19 cellular contexts compared by ENCODE assay signal in the genomic region with DNA sequence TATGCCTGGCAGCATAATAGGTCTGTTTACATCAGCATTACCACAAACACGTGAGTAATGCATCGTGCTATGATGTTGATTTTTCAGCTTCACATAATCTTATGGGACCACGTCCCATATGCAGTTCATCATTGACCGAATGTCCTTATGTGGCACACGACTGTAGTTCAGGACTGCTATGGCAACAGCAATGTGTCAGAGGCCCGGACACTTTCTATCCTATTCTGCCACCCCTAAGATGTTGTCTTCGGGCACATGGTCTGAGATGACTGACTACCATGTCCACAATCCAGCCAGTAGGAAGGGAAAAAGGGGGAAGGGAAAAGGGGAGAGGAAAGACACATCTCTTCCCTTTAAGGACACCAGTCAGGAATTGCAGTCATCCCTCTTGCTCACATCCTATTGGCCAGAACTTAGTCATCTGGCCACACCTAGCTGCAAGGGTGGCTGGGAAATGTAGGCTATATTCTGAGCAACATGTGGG.
DNase-seq lines count a peak whose midpoint lies in the region; TF ChIP-seq lines count a peak whose summit lies in the region.
"Had no signal": no experiment of that assay in that cellular context is flagged by ENCODE, and none has a peak within 500 bp of the region (broad histone marks: within the 10 kb centered on the region; RNA-seq: fewer than 3 reads in every experiment).

No MANE protein-coding gene starts in this region.

- DNase-seq in AG08396 (ENCODE audit: low spot score) = peak; percentile 63
- peak; percentile 86 for DNase-seq in H4 (ENCODE audit: low spot score)
- peak; percentile 11 for DNase-seq in iPS DF 4.7 (ENCODE audit: extremely low read depth, low spot score)
- no peak for DNase-seq in mesothelial cell of epicardium (ENCODE audit: low spot score in 2 of 2, unreplicated experiment in 2 of 2)
- DNase-seq in activated T-cell treated with anti-CD3 and anti-CD28 coated beads, Interleukin-2, amount 50 U/mL, for 48 hours = no peak
- no peak for DNase-seq in inferior parietal cortex (ENCODE audit: extremely low spot score)
- no peak for DNase-seq in BE2C
- DNase-seq: activated CD8-positive, alpha-beta memory T cell treated with anti-CD3 and anti-CD28 coated beads for 24 hours; DMS 273 treated with DMSO at 0.1 percent for 48 hours; esophagus squamous epithelium; GOT3; KG1; NCI-H146; PC-9; stimulated activated CD4-positive, alpha-beta T cell treated with anti-CD3 and anti-CD28 coated beads, Interleukin-4, amount 100 ng/mL, for 24 hours had no signal

- H3K9me3 Mint-ChIP-seq in mesothelial cell of epicardium = peaks cover 6% of the 10 kb centered on the region

- H3K27me3 ChIP-seq in BE2C = no peaks in the 10 kb centered on the region
- H3K27me3 ChIP-seq: esophagus squamous epithelium, neutrophil, tibial nerve had no signal

- no peaks in the 10 kb centered on the region for H3K9me3 ChIP-seq in BE2C
- H3K9me3 ChIP-seq: esophagus squamous epithelium, neutrophil, tibial nerve had no signal

- H3K4me3 ChIP-seq in BE2C (ENCODE audit: low read depth, low read length) = no peak overlapping the region
- H3K4me3 ChIP-seq: esophagus squamous epithelium, PC-9, tibial nerve had no signal

- TF ChIP-seq CTCF in VCaP (conservative IDR thresholded peaks at IDR 0.05) (no peak), mesothelial cell of epicardium (IDR thresholded peaks at IDR 0.05; ENCODE audit: unreplicated experiment) (no peak), BE2C (IDR thresholded peaks at IDR 0.05; ENCODE audit: low read depth, low read length) (no peak)

- H3K36me3 Mint-ChIP-seq in mesothelial cell of epicardium = no peaks in the 10 kb centered on the region

- peaks cover 3% of the 10 kb centered on the region for H3K4me1 Mint-ChIP-seq in mesothelial cell of epicardium

- H3K36me3 ChIP-seq in BE2C = no peaks in the 10 kb centered on the region
- H3K36me3 ChIP-seq: esophagus squamous epithelium, neutrophil, tibial nerve had no signal

- no peak overlapping the region for H3K4me3 Mint-ChIP-seq in mesothelial cell of epicardium
- H3K4me3 Mint-ChIP-seq: B cell had no signal

- H3K27ac ChIP-seq in VCaP = peak overlapping the region; percentile 21; the same call in 1 of the 2 replicates
- H3K27ac ChIP-seq: esophagus squamous epithelium, neutrophil, PC-9, tibial nerve had no signal

- H3K27ac Mint-ChIP-seq in mesothelial cell of epicardium = no peak overlapping the region
- H3K27ac Mint-ChIP-seq: B cell had no signal

- H3K27me3 Mint-ChIP-seq in mesothelial cell of epicardium (ENCODE audit: low read depth) = no peaks in the 10 kb centered on the region

- H3K4me1 ChIP-seq in BE2C = no peaks in the 10 kb centered on the region
- H3K4me1 ChIP-seq: tibial nerve had no signal

Comparison
In these comparisons a context has a peak if more than half of its experiments do, and no peak if none do; other contexts are left out.
1. DNase-seq: peak in AG08396 (single experiment), H4 (single experiment) and iPS DF 4.7 (single experiment); none in mesothelial cell of epicardium (0 of 2), activated T-cell treated with anti-CD3 and anti-CD28 coated beads, Interleukin-2, amount 50 U/mL, for 48 hours (0 of 2), inferior parietal cortex (single experiment) and BE2C (single experiment).